ENCODE assay signal across 8 cellular contexts in the genomic region with DNA sequence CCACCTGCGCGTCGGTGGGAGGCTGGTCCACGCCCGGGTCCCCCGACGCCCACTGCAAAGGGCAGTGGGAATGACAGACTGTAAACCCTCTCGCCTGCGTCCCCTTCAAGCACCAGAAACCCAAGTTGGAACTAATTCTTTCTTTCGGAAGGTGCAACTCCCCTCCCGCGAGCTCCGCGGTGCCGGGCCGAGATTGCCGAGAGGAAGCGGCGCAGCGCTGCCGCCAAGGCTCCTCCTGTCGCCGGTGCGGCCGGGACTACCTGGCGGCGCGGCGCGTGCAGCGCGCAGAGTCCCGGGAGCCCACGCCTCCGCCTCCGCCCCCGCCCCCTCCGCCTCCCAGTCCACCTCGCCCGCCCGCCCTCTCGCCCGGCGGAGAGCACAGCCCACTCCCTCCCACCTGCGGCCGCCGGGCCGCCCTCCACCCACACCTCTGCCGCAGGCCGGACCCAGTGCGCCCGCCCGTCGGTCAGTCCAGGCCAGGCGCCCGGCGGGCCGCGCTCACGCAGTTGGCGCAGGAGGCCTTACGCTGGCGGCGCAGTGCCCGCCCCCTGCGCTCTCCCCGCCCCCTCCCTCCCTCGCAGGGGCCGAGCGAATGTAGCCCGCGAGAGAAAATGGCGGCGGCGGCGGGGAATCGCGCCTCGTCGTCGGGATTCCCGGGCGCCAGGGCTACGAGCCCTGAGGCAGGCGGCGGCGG. TPM values are rescaled to one million over a fixed set of nuclear protein-coding genes. Genes with fewer than 3 reads are reported as not detected.
DNase-seq lines count a peak whose midpoint lies in the region; ATAC-seq, FAIRE-seq and TF ChIP-seq lines count a peak whose summit lies in the region.

A gene (plus strand): TSS at position 587 of the 694 bp plus-strand sequence. CDS start 25 bp downstream, at position 612.

- H3K4me1 ChIP-seq in mammary epithelial cell (ENCODE audit: insufficient read depth, low read length): peaks cover 13% of the 10 kb centered on the region
- peaks cover 2 to 5% of the 10 kb centered on the region in 2 donors for H3K4me1 ChIP-seq in small intestine (ENCODE audit: control insufficient read depth in 2 of 2, insufficient read depth in 1 of 2, low read depth in 1 of 2, low read length in 1 of 2)

- no peaks in the 10 kb centered on the region for H4K20me1 ChIP-seq in mammary epithelial cell (ENCODE audit: insufficient read depth, low read length)

- no TSS peak for BruUV-seq in mammary epithelial cell (replicated peaks; lab: Mats Ljungman, UMichigan)

- peaks cover 42% of the 10 kb centered on the region for H3K79me2 ChIP-seq in mammary epithelial cell (ENCODE audit: insufficient read depth, low read length)

- H3K9me3 ChIP-seq in WERI-Rb-1 (ENCODE audit: severe bottlenecking) (no peaks in the 10 kb centered on the region), mammary epithelial cell (replicated peaks; ENCODE audit: insufficient read depth, low read length) (no peaks in the 10 kb centered on the region), small intestine (ENCODE audit: control insufficient read depth, low read depth) (no peaks in the 10 kb centered on the region)

- peak; percentile 23; the same call in 1 of the 2 replicates for TF ChIP-seq CTCF in WERI-Rb-1 (IDR thresholded peaks at IDR 0.05; ENCODE audit: low read depth, low read length)
- TF ChIP-seq CTCF in mammary epithelial cell (conservative IDR thresholded peaks at IDR 0.05 in 1 of 2, IDR thresholded peaks at IDR 0.05 in 1 of 2; ENCODE audit: extremely low read depth in 1 of 2, insufficient read depth in 1 of 2, low read depth in 1 of 2, low read length in 2 of 2): peak in 1 of 2 donors; percentile 36

- H3K36me3 ChIP-seq in WERI-Rb-1 (no peaks in the 10 kb centered on the region), mammary epithelial cell (ENCODE audit: insufficient read depth, low read length) (no peaks in the 10 kb centered on the region), small intestine (ENCODE audit: control insufficient read depth in 2 of 2, insufficient read depth in 2 of 2, low read length in 2 of 2) (no peaks in the 10 kb centered on the region)

- H3K4me3 ChIP-seq in WERI-Rb-1 (ENCODE audit: low read depth, low read length) (peak within 1 kb of the TSS; percentile 56), mammary epithelial cell (replicated peaks in 1 of 3; ENCODE audit: insufficient read depth in 1 of 3, low read depth in 2 of 3, low read length in 3 of 3) (peak within 1 kb of the TSS; percentile 80 to 89 (median 83)), small intestine (ENCODE audit: low read depth in 1 of 2, low read length in 2 of 2) (peak within 1 kb of the TSS; percentile 91 to 98)

- peak within 1 kb of the TSS; percentile 70 for H3K9ac ChIP-seq in mammary epithelial cell (ENCODE audit: insufficient read depth, low read length)

- CTCF ChIA-PET in mammary epithelial cell (lab: Charles Lee; ENCODE audit: low non-redundant PET): interaction anchor here (0.7 kb wide), 2 partner anchors 428 to 544 kb away, joined by 3 read pairs; no protein-coding TSS in a partner anchor

- peak within 1 kb of the TSS; percentile 87 for H2AFZ ChIP-seq in mammary epithelial cell (ENCODE audit: low read depth, low read length)

- DNase-seq in NCI-H1417 (lab: John Stamatoyannopoulos, UW) (peak; percentile 82 to 95 (median 85)), NCI-H1417 treated with DMSO at 0.1 percent for 48 hours (lab: John Stamatoyannopoulos, UW) (no peak), NCI-H1930 (lab: John Stamatoyannopoulos, UW) (peak; percentile 51 to 67), WERI-Rb-1 (peak; percentile 90), mammary epithelial cell (peak; percentile 80), iPS-NIHi7 (ENCODE audit: extremely low spot score) (peak; percentile 84), small intestine (peak; percentile 91)

- peak within 1 kb of the TSS; percentile 92 for H3K27ac ChIP-seq in WERI-Rb-1
- peak within 1 kb of the TSS; percentile 61 for H3K27ac ChIP-seq in mammary epithelial cell (ENCODE audit: insufficient read depth, low read depth, low read length)
- peak within 1 kb of the TSS; percentile 98 to 99 for H3K27ac ChIP-seq in small intestine (ENCODE audit: low read depth in 1 of 2, low read length in 1 of 2)

- peak; percentile 45 for ATAC-seq in HG02840 (IDR thresholded peaks at IDR 0.05; ENCODE audit: low FRiP score, unreplicated experiment)

- WGBS in mammary epithelial cell (ENCODE audit: low coverage, missing lambda C conversion rate): 2% methylated on average over 7 of the region's 87 CpGs
- 0 to 1% (median 0%) methylated on average over 55 to 87 of the region's 87 CpGs for WGBS in small intestine, 3 donors

- intact Hi-C loops in mammary epithelial cell (cut with micrococcal nuclease): loop anchor here (1.0 to 5.0 kb wide), 3 partner anchors 271 to 545 kb away; no protein-coding TSS in a partner anchor

- dilution Hi-C loops in mammary epithelial cell (cut with HindIII; ENCODE audit: low sequenced_read_pairs): loop anchor here (25.0 kb wide), 1 partner anchor 528 kb away; no protein-coding TSS in a partner anchor

- no peaks in the 10 kb centered on the region for H3K27me3 ChIP-seq in WERI-Rb-1 (ENCODE audit: insufficient read depth, low read depth, severe bottlenecking)
- H3K27me3 ChIP-seq in mammary epithelial cell (ENCODE audit: insufficient read depth, low read length): no peaks in the 10 kb centered on the region
- H3K27me3 ChIP-seq in small intestine (ENCODE audit: control insufficient read depth in 2 of 2, insufficient read depth in 2 of 2, low read length in 2 of 2): no peaks in the 10 kb centered on the region

- H3K4me2 ChIP-seq in mammary epithelial cell (ENCODE audit: insufficient read depth, low read depth, low read length): peak within 1 kb of the TSS; percentile 93

- FAIRE-seq in small intestine (lab: Jason Lieb, UNC): no peak

- in situ Hi-C loops in mammary epithelial cell (cut with MboI; ENCODE audit: low sequenced_read_pairs in 2 of 2): no loop called here

RNA-seq across cellular contexts. Expression of the gene that starts here (rescaled TPM):
- 10 to 100 TPM; 10.0 to 18.7 TPM for total RNA-seq in mammary epithelial cell
- polyA plus RNA-seq in mammary epithelial cell (4.3 TPM), small intestine (1 to 10 TPM; 4.9 to 6.3 (median 5.4) TPM)
- 20.5 TPM for polyA minus RNA-seq in mammary epithelial cell
